Comparison of ENCODE assay signal across 15 cellular contexts in genomic region chr6:34031567-34032383, GRCh38.
DNase-seq lines count a peak whose midpoint lies in the region; ATAC-seq, FAIRE-seq and TF ChIP-seq lines count a peak whose summit lies in the region.
"Had no signal": no experiment of that assay in that cellular context is flagged by ENCODE, and none has a peak within 500 bp of the region (broad histone marks: within the 10 kb centered on the region; RNA-seq: fewer than 3 reads in every experiment).

No MANE protein-coding gene starts in this region.

- intact Hi-C loops in mammary epithelial cell (cut with micrococcal nuclease), result no loop called here

- H3K9ac ChIP-seq in mammary epithelial cell (ENCODE audit: insufficient read depth, low read length), result no peak overlapping the region

- no peaks in the 10 kb centered on the region for H3K9me3 ChIP-seq in mammary epithelial cell (replicated peaks; ENCODE audit: insufficient read depth, low read length)

- in situ Hi-C loops in mammary epithelial cell (cut with MboI; ENCODE audit: low sequenced_read_pairs in 2 of 2), result loop anchor here in 1 of 2 donors (10.0 kb wide), 1 partner anchor 257 kb away; no protein-coding TSS in a partner anchor

- no peak overlapping the region for H3K4me2 ChIP-seq in mammary epithelial cell (ENCODE audit: insufficient read depth, low read depth, low read length)

- DNase-seq in NCI-H146 (lab: John Stamatoyannopoulos, UW) (peak; percentile 45), NCI-H146 treated with DMSO at 0.1 percent for 48 hours (lab: John Stamatoyannopoulos, UW; ENCODE audit: unreplicated experiment) (no peak), NAMALWA (ENCODE audit: low spot score) (peak; percentile 32), urothelium cell line (ENCODE audit: low spot score) (no peak), SIG-M5 (lab: John Stamatoyannopoulos, UW) (no peak), NCI-H1694 (lab: John Stamatoyannopoulos, UW) (no peak), mammary epithelial cell (no peak)
- DNase-seq: MV-4-11, NCI-H1436, NCI-H774, SHP77 had no signal

- CTCF ChIA-PET in mammary epithelial cell (lab: Charles Lee; ENCODE audit: low non-redundant PET), result no interaction called here

- H3K4me3 ChIP-seq in mammary epithelial cell (replicated peaks in 1 of 3; ENCODE audit: insufficient read depth in 1 of 3, low read depth in 2 of 3, low read length in 3 of 3), result no peak overlapping the region

- ATAC-seq in esophagus mucosa, result peak; percentile 47

- no TSS peak for BruUV-seq in mammary epithelial cell (replicated peaks; lab: Mats Ljungman, UMichigan)

- no peaks in the 10 kb centered on the region for H4K20me1 ChIP-seq in mammary epithelial cell (ENCODE audit: insufficient read depth, low read length)

- no peak overlapping the region for H2AFZ ChIP-seq in mammary epithelial cell (ENCODE audit: low read depth, low read length)

- no peaks in the 10 kb centered on the region for H3K36me3 ChIP-seq in mammary epithelial cell (ENCODE audit: insufficient read depth, low read length)

- no peak overlapping the region for H3K27ac ChIP-seq in mammary epithelial cell (ENCODE audit: insufficient read depth, low read depth, low read length)
- H3K27ac ChIP-seq: 22Rv1 had no signal

- FAIRE-seq in urothelium cell line (lab: Jason Lieb, UNC), result peak; percentile 5
- FAIRE-seq: H54, RCC 7860 had no signal

- 71% methylated on average over 12 of the region's 12 CpGs for WGBS in mammary epithelial cell (ENCODE audit: low coverage, missing lambda C conversion rate)

- no peak for TF ChIP-seq CTCF in mammary epithelial cell (conservative IDR thresholded peaks at IDR 0.05 in 1 of 2, IDR thresholded peaks at IDR 0.05 in 1 of 2; ENCODE audit: extremely low read depth in 1 of 2, insufficient read depth in 1 of 2, low read depth in 1 of 2, low read length in 2 of 2)

- H3K4me1 ChIP-seq in mammary epithelial cell (ENCODE audit: insufficient read depth, low read length), result no peaks in the 10 kb centered on the region

- dilution Hi-C loops in mammary epithelial cell (cut with HindIII; ENCODE audit: low sequenced_read_pairs), result no loop called here

- no peaks in the 10 kb centered on the region for H3K79me2 ChIP-seq in mammary epithelial cell (ENCODE audit: insufficient read depth, low read length)

- H3K27me3 ChIP-seq in mammary epithelial cell (ENCODE audit: insufficient read depth, low read length), result no peaks in the 10 kb centered on the region

Comparison
In these comparisons a context has a peak if more than half of its experiments do, and no peak if none do; other contexts are left out.
1. DNase-seq: peak in NCI-H146 (single experiment) and NAMALWA (single experiment); none in NCI-H146 treated with DMSO at 0.1 percent for 48 hours (single experiment), urothelium cell line (single experiment), SIG-M5 (single experiment), NCI-H1694 (single experiment) and mammary epithelial cell (single experiment).